24 cellular contexts compared by ENCODE assay signal in genomic region chr19:19751846-19752245, GRCh38.
"Had no signal": no experiment of that assay in that cellular context is flagged by ENCODE, and none has a peak within 500 bp of the region (broad histone marks: within the 10 kb centered on the region; RNA-seq: fewer than 3 reads in every experiment).

No MANE protein-coding gene starts in this region.

- H3K4me1 ChIP-seq: esophagus squamous epithelium, gastroesophageal sphincter, psoas muscle, right lobe of liver, spleen, stomach, transverse colon had no signal

- H3K9me3 ChIP-seq: gastroesophageal sphincter, psoas muscle, right lobe of liver, thoracic aorta, transverse colon had no signal

- H3K4me1 Mint-ChIP-seq: mesothelial cell of epicardium, natural killer cell, neural crest cell had no signal

- H3K36me3 Mint-ChIP-seq: mesothelial cell of epicardium, natural killer cell had no signal

- DNase-seq: central memory CD4-positive, alpha-beta T cell; effector memory CD4-positive, alpha-beta T cell; esophagus squamous epithelium; foreskin fibroblast; natural killer cell; occipital lobe; psoas muscle; retina; right lobe of liver; spleen; stimulated activated CD4-positive, alpha-beta T cell treated with anti-CD3 and anti-CD28 coated beads, Interleukin-15, amount 100 ng/mL, for 24 hours; stimulated activated CD4-positive, alpha-beta T cell treated with anti-CD3 and anti-CD28 coated beads, Interleukin-1b, Interleukin-23, amount 100 ng/mL, for 48 hours; stimulated activated CD4-positive, alpha-beta T cell treated with anti-CD3 and anti-CD28 coated beads, Interleukin-4, amount 100 ng/mL, for 24 hours; stimulated activated naive CD4-positive, alpha-beta T cell; stomach; substantia nigra; transverse colon had no signal

- H3K4me3 ChIP-seq: esophagus squamous epithelium, gastroesophageal sphincter, hepatocyte, psoas muscle, right lobe of liver, spleen, stomach, thoracic aorta, transverse colon had no signal

- H2AFZ ChIP-seq: hepatocyte had no signal

- H3K27me3 ChIP-seq: esophagus squamous epithelium, hepatocyte, right lobe of liver, spleen, transverse colon had no signal

- ATAC-seq: gastroesophageal sphincter, left lobe of liver, natural killer cell, psoas muscle, right lobe of liver had no signal

- H3K27ac ChIP-seq: epithelial cell of prostate, esophagus squamous epithelium, gastroesophageal sphincter, hepatocyte, psoas muscle, right lobe of liver, spleen, stomach, thoracic aorta, transverse colon had no signal

- H3K4me3 Mint-ChIP-seq: mesothelial cell of epicardium, natural killer cell, neural crest cell had no signal

- H3K9me3 Mint-ChIP-seq: natural killer cell had no signal

- H3K27ac Mint-ChIP-seq: mesothelial cell of epicardium, natural killer cell had no signal

- H3K36me3 ChIP-seq: esophagus squamous epithelium, gastroesophageal sphincter, right lobe of liver, spleen, stomach, thoracic aorta, transverse colon had no signal

- H3K4me2 ChIP-seq: hepatocyte had no signal
